Comparison of ENCODE assay signal across 1 cellular context in genomic region chr7:151927011-151927410, GRCh38.
TF ChIP-seq lines count a peak whose summit lies in the region.

No MANE protein-coding gene starts in this region.

TF ChIP-seq in IMR-90, 13 proteins besides CTCF, POLR2A, EP300 and RAD21:
- TF ChIP-seq MAZ (IDR thresholded peaks at IDR 0.05; ENCODE audit: borderline replicate concordance, low read depth, low read length) (no peak), NFE2L2 (IDR thresholded peaks at IDR 0.05; ENCODE audit: low read depth, low read length) (no peak), USF2 (IDR thresholded peaks at IDR 0.05; ENCODE audit: low read depth, low read length) (no peak), CEBPB (IDR thresholded peaks at IDR 0.05; ENCODE audit: low read depth, low read length) (peak; percentile 78), RFX5 (IDR thresholded peaks at IDR 0.05; ENCODE audit: low read depth, low read length) (no peak)
